Comparison of ENCODE assay signal across 6 cellular contexts in the genomic region with DNA sequence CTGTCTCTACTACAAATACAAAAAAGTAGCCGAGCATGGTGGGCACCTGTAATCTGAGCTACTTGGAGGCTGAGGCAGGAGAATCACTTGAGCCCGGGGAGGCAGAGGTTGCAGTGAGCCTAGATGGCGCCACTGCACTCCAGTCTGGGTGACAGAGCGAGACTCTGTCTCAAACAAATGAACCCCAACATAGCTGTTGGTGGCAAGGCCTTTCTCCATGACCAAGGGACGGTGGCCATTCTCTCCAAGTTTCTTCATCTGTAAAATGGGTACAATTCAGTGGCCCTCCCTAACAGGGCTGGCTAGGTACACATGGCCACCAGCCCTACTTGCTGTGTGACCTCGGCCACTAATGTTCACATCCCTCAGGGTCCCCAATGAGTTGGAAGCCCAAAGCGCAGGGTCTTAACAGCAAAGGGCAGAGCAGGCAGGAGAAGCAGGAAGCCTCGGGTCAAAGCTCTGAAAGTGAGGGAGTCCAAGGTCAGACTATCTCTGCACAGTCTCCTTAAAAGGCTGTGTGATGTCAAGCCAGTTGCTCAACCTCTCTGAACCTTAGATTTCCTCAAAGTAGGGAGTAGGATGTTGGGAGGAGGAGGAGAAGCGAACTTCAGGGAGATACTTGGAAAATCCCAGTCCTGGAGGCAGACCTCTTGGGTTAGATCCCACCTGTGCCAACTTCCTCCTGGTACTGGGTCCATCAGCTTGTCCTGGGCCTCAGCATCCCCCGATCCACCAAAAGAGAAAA. TPM values are rescaled to one million over a fixed set of nuclear protein-coding genes. Genes with fewer than 3 reads are reported as not detected.
DNase-seq lines count a peak whose midpoint lies in the region; ATAC-seq and TF ChIP-seq lines count a peak whose summit lies in the region.

No MANE protein-coding gene starts in this region.

- H3K4me3 ChIP-seq in gastroesophageal sphincter (peak overlapping the region; percentile 69 to 99), stomach smooth muscle (ENCODE audit: low read length in 2 of 2) (peak overlapping the region; percentile 65 to 99)

- H3K4me1 ChIP-seq in ES-I3 (ENCODE audit: insufficient read depth, low read length) = peaks cover 8% of the 10 kb centered on the region; the same call in 1 of the 2 replicates
- peaks cover 5 to 71% (median 54%) of the 10 kb centered on the region in 3 donors for H3K4me1 ChIP-seq in gastroesophageal sphincter
- peaks cover 57% of the 10 kb centered on the region for H3K4me1 ChIP-seq in stomach smooth muscle (ENCODE audit: control insufficient read depth, insufficient read depth, low read length)

- H3K9me3 ChIP-seq in ES-I3 (ENCODE audit: control insufficient read depth, insufficient read depth, low read length) (no peaks in the 10 kb centered on the region), gastroesophageal sphincter (no peaks in the 10 kb centered on the region), stomach smooth muscle (ENCODE audit: control insufficient read depth in 2 of 2, low read length in 2 of 2) (no peaks in the 10 kb centered on the region)

- no peak for DNase-seq in DMS153 (lab: John Stamatoyannopoulos, UW)
- DNase-seq in COLO668 (lab: John Stamatoyannopoulos, UW; ENCODE audit: unreplicated experiment) = no peak

- TF ChIP-seq POLR2A in gastroesophageal sphincter (IDR thresholded peaks at IDR 0.05) = peak in 1 of 2 donors; percentile 3

- peaks cover 6% of the 10 kb centered on the region for H3K36me3 ChIP-seq in ES-I3 (ENCODE audit: insufficient read depth, low read length)
- H3K36me3 ChIP-seq in gastroesophageal sphincter = peaks cover 0 to 20% of the 10 kb centered on the region in 2 donors
- H3K36me3 ChIP-seq in stomach smooth muscle (ENCODE audit: control insufficient read depth in 2 of 2, insufficient read depth in 2 of 2, low read length in 2 of 2) = peaks cover 7 to 9% of the 10 kb centered on the region in 2 donors

- no peak for ATAC-seq in gastroesophageal sphincter

- H3K27ac ChIP-seq in VCaP (peak overlapping the region; percentile 99), gastroesophageal sphincter (peak overlapping the region; percentile 100), stomach smooth muscle (ENCODE audit: low read length) (peak overlapping the region; percentile 99)

- TF ChIP-seq EP300 in gastroesophageal sphincter (IDR thresholded peaks at IDR 0.05) = no peak

- H3K9ac ChIP-seq in ES-I3 (ENCODE audit: low read depth, low read length) = peak overlapping the region; percentile 91
- peak overlapping the region; percentile 99 to 100 for H3K9ac ChIP-seq in stomach smooth muscle (ENCODE audit: low read length in 2 of 2)

- TF ChIP-seq CTCF in VCaP (conservative IDR thresholded peaks at IDR 0.05) = peak; percentile 24; the same call in 1 of the 2 replicates
- peak in 2 of 4 experiments; percentile 14 to 19 for TF ChIP-seq CTCF in gastroesophageal sphincter (IDR thresholded peaks at IDR 0.05)

- no peaks in the 10 kb centered on the region for H3K27me3 ChIP-seq in gastroesophageal sphincter
- no peaks in the 10 kb centered on the region for H3K27me3 ChIP-seq in stomach smooth muscle (ENCODE audit: control insufficient read depth in 1 of 2, insufficient read depth in 2 of 2, low read length in 2 of 2)

- 16 to 27% methylated on average over 3 of the region's 10 CpGs for WGBS in gastroesophageal sphincter (ENCODE audit: low coverage in 1 of 2), 2 donors

RNA-seq across cellular contexts. Expression of a gene that starts 2.7 kb away (rescaled TPM):
- total RNA-seq in gastroesophageal sphincter = 100 to 1,000 TPM; 241 to 573 (median 297) TPM

RNA-seq across cellular contexts. Expression of a gene that starts 4.4 kb away (rescaled TPM):
- total RNA-seq in gastroesophageal sphincter = 1 to 10 TPM in 2 of 4 donors, under 1 TPM in 2; 0.27 to 4.4 (median 1.3) TPM

RNA-seq across cellular contexts. Expression of a gene that starts 44.2 kb away (rescaled TPM):
- total RNA-seq in gastroesophageal sphincter = 100 to 1,000 TPM in 1 of 4 donors, 10 to 100 TPM in 3; 81.2 to 116 (median 94.5) TPM

RNA-seq across cellular contexts. Expression of a gene that starts 52.5 kb away (rescaled TPM):
- 1 to 10 TPM in 1 of 4 donors, under 1 TPM in 3; 0.35 to 2.3 (median 0.53) TPM for total RNA-seq in gastroesophageal sphincter
